Comparison of ENCODE assay signal across 1 cellular context in the genomic region with DNA sequence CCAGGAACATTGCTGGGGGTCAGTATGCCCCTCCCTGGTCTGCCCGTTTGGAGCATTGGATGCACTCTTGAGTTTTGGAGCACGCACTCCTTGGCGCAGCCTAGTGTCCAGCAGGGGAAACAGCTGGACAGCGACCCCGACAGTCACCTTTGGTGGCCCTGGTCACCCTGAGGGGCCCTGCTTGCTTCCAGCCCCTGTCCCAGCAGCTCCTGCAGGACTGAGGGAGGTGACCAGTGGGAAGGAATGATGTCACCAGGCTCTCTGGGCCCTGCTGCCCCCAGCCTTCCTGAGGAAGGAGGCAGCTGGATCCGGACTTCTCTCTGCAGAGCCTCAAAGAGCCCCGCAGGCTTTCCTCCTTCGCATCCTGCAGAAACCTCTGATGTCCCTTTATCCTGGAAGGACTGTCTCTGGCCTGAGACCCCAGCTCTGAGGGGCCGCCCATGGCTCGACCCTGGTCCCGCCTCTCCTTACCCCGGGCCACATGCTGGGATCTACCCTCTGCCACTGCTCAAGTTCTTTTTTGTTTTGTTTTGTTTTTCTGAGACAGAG.
TF ChIP-seq lines count a peak whose summit lies in the region.

No MANE protein-coding gene starts in this region.

TF ChIP-seq in HepG2, 621 proteins besides CTCF, POLR2A, EP300 and RAD21 (continued from another document):
- TF ChIP-seq, protein P1, sequence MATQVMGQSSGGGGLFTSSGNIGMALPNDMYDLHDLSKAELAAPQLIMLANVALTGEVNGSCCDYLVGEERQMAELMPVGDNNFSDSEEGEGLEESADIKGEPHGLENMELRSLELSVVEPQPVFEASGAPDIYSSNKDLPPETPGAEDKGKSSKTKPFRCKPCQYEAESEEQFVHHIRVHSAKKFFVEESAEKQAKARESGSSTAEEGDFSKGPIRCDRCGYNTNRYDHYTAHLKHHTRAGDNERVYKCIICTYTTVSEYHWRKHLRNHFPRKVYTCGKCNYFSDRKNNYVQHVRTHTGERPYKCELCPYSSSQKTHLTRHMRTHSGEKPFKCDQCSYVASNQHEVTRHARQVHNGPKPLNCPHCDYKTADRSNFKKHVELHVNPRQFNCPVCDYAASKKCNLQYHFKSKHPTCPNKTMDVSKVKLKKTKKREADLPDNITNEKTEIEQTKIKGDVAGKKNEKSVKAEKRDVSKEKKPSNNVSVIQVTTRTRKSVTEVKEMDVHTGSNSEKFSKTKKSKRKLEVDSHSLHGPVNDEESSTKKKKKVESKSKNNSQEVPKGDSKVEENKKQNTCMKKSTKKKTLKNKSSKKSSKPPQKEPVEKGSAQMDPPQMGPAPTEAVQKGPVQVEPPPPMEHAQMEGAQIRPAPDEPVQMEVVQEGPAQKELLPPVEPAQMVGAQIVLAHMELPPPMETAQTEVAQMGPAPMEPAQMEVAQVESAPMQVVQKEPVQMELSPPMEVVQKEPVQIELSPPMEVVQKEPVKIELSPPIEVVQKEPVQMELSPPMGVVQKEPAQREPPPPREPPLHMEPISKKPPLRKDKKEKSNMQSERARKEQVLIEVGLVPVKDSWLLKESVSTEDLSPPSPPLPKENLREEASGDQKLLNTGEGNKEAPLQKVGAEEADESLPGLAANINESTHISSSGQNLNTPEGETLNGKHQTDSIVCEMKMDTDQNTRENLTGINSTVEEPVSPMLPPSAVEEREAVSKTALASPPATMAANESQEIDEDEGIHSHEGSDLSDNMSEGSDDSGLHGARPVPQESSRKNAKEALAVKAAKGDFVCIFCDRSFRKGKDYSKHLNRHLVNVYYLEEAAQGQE (IDR thresholded peaks at IDR 0.05; ENCODE audit: borderline replicate concordance in 1 of 2, low read depth in 1 of 2, low read length in 2 of 2) = peak; percentile 21 to 63; a peak in 3 of 4 replicates
- 0 out of 2 replicates have a peak, but pooled peaks have one; percentile 26 for TF ChIP-seq MIER2 (CRISPR knock-in tag; IDR thresholded peaks at IDR 0.05)
- 0 out of 2 replicates have a peak, but pooled peaks have one; percentile 73 for TF ChIP-seq ZBTB7B (CRISPR knock-in tag; IDR thresholded peaks at IDR 0.05)
- TF ChIP-seq, protein P2, sequence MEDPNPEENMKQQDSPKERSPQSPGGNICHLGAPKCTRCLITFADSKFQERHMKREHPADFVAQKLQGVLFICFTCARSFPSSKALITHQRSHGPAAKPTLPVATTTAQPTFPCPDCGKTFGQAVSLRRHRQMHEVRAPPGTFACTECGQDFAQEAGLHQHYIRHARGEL (CRISPR knock-in tag; IDR thresholded peaks at IDR 0.05) = peak; percentile 69; the same call in 1 of the 2 replicates
